ENCODE assay signal across 13 cellular contexts in the genomic region with DNA sequence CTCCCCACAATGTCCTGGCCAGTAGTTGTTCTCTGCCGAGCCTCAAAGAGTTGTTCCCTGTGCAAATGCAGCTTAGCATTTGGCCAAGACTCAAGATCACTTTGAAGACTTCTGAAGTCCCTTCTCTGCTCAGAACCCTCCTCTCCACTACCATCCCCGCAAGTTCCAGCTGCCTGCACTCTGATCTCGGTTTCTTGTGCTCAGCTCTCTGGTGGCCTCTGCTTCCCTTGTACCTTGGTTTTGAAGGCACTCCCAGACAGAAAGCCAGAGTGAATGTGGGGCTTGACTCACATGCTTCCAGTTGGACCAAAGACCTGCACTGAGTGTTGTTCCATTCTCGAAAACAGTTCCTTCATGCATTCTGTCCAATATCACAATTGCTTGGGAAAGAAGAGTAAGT. TPM values are rescaled to one million over a fixed set of nuclear protein-coding genes. Genes with fewer than 3 reads are reported as not detected.
"Had no signal": no experiment of that assay in that cellular context is flagged by ENCODE, and none has a peak within 500 bp of the region (broad histone marks: within the 10 kb centered on the region; RNA-seq: fewer than 3 reads in every experiment).

No MANE protein-coding gene starts in this region.

- DNase-seq: activated CD4-positive, alpha-beta T cell treated with anti-CD3 and anti-CD28 coated beads, Interleukin-2, amount 50 U/mL, for 1 hour; activated T-cell treated with anti-CD3 and anti-CD28 coated beads, Interleukin-2, amount 50 U/mL, for 24 hours; effector memory CD4-positive, alpha-beta T cell; mesendoderm; naive thymus-derived CD8-positive, alpha-beta T cell; stimulated activated CD4-positive, alpha-beta T cell treated with anti-CD3 and anti-CD28 coated beads, Interleukin-4, amount 100 ng/mL, for 4 hours had no signal

- H3K9me3 Mint-ChIP-seq: activated naive CD4-positive, alpha-beta T cell treated with anti-CD3 and anti-CD28 coated beads, Interleukin-2, amount 50 U/mL, for 24 hours; activated T-cell treated with anti-CD3 and anti-CD28 coated beads, Interleukin-2, amount 50 U/mL, for 24 hours; dendritic cell treated with granulocyte-macrophage colony-stimulating factor and Interleukin-4, amounts not matched to agents 40 ng/mL and 50 ng/mL, for 4 days; naive thymus-derived CD8-positive, alpha-beta T cell; stimulated activated memory B cell treated with anti-CD40 and anti-IgM and Interleukin-4, amounts not matched to agents 10 μg/mL and 1 μg/mL and 100 μg/mL, for 72 hours had no signal

- H3K27ac ChIP-seq: adrenal gland, sigmoid colon had no signal

- ATAC-seq: naive thymus-derived CD8-positive, alpha-beta T cell; pancreas; stimulated activated memory B cell treated with anti-CD40 and anti-IgM and Interleukin-4, amounts not matched to agents 10 μg/mL and 1 μg/mL and 100 μg/mL, for 72 hours had no signal

- H3K36me3 ChIP-seq: adrenal gland, pancreas, sigmoid colon had no signal

- H3K9me3 ChIP-seq: adrenal gland, pancreas, sigmoid colon had no signal

- H3K4me3 ChIP-seq: adrenal gland, pancreas, sigmoid colon had no signal

- H3K27ac Mint-ChIP-seq: activated naive CD4-positive, alpha-beta T cell treated with anti-CD3 and anti-CD28 coated beads, Interleukin-2, amount 50 U/mL, for 24 hours; activated T-cell treated with anti-CD3 and anti-CD28 coated beads, Interleukin-2, amount 50 U/mL, for 24 hours; dendritic cell treated with granulocyte-macrophage colony-stimulating factor and Interleukin-4, amounts not matched to agents 40 ng/mL and 50 ng/mL, for 4 days; naive thymus-derived CD8-positive, alpha-beta T cell; stimulated activated memory B cell treated with anti-CD40 and anti-IgM and Interleukin-4, amounts not matched to agents 10 μg/mL and 1 μg/mL and 100 μg/mL, for 72 hours had no signal

- H3K27me3 Mint-ChIP-seq: activated naive CD4-positive, alpha-beta T cell treated with anti-CD3 and anti-CD28 coated beads, Interleukin-2, amount 50 U/mL, for 24 hours had no signal

- H3K4me3 Mint-ChIP-seq: activated naive CD4-positive, alpha-beta T cell treated with anti-CD3 and anti-CD28 coated beads, Interleukin-2, amount 50 U/mL, for 24 hours; activated T-cell treated with anti-CD3 and anti-CD28 coated beads, Interleukin-2, amount 50 U/mL, for 24 hours; dendritic cell treated with granulocyte-macrophage colony-stimulating factor and Interleukin-4, amounts not matched to agents 40 ng/mL and 50 ng/mL, for 4 days; naive thymus-derived CD8-positive, alpha-beta T cell; stimulated activated memory B cell treated with anti-CD40 and anti-IgM and Interleukin-4, amounts not matched to agents 10 μg/mL and 1 μg/mL and 100 μg/mL, for 72 hours had no signal

- H3K27me3 ChIP-seq: pancreas, sigmoid colon had no signal

RNA-seq across cellular contexts. Expression of a gene that starts 28.6 kb away (rescaled TPM):
- total RNA-seq: fibroblast of villous mesenchyme had no signal
